18 cellular contexts compared by ENCODE assay signal in genomic region chr16:88721815-88722755, GRCh38. TPM values are rescaled to one million over a fixed set of nuclear protein-coding genes. Genes with fewer than 3 reads are reported as not detected.
DNase-seq lines count a peak whose midpoint lies in the region; ATAC-seq and TF ChIP-seq lines count a peak whose summit lies in the region.
"Had no signal": no experiment of that assay in that cellular context is flagged by ENCODE, and none has a peak within 500 bp of the region (broad histone marks: within the 10 kb centered on the region; RNA-seq: fewer than 3 reads in every experiment).

No MANE protein-coding gene starts in this region.

- peaks cover 2% of the 10 kb centered on the region for H3K4me1 ChIP-seq in mesenchymal stem cell (ENCODE audit: control insufficient read depth, insufficient read depth, low read depth, low read length)
- no peaks in the 10 kb centered on the region for H3K4me1 ChIP-seq in trophoblast cell (ENCODE audit: control insufficient read depth in 1 of 2, insufficient read depth in 2 of 2, low read length in 2 of 2)
- no peaks in the 10 kb centered on the region for H3K4me1 ChIP-seq in PC-9 (replicated peaks; ENCODE audit: insufficient read depth)
- H3K4me1 ChIP-seq: Caco-2 had no signal

- H4K20me1 ChIP-seq in PC-9 (ENCODE audit: insufficient read depth), result peaks cover 7% of the 10 kb centered on the region

- CTCF ChIA-PET in PC-9 (lab: Charles Lee), result no interaction called here

- POLR2A ChIA-PET in PC-9 (lab: Charles Lee; ENCODE audit: unreplicated experiment), result interaction anchor here (0.6 kb wide), 2 partner anchors 16 to 88 kb away, joined by 3 to 5 read pairs; no protein-coding TSS in a partner anchor

- H2AFZ ChIP-seq in mesenchymal stem cell (ENCODE audit: low read depth, low read length) (no peak overlapping the region), trophoblast cell (ENCODE audit: insufficient read depth, low read length, poor library complexity) (no peak overlapping the region), PC-9 (no peak overlapping the region)
- H2AFZ ChIP-seq: GM23248 had no signal

- no peaks in the 10 kb centered on the region for H3K9me3 Mint-ChIP-seq in activated T-cell treated with anti-CD3 and anti-CD28 coated beads, Interleukin-2, amount 50 U/mL, for 24 hours
- H3K9me3 Mint-ChIP-seq in activated T-cell treated with anti-CD3 and anti-CD28 coated beads, Interleukin-2, amount 50 U/mL, for 4 hours, result no peaks in the 10 kb centered on the region
- H3K9me3 Mint-ChIP-seq: CD8-positive, alpha-beta T cell had no signal

- H3K36me3 ChIP-seq in mesenchymal stem cell (ENCODE audit: control insufficient read depth in 1 of 2, insufficient read depth in 2 of 2, low read depth in 1 of 2, low read length in 2 of 2) (peaks cover 93 to 97% of the 10 kb centered on the region in 2 experiments), trophoblast cell (ENCODE audit: control insufficient read depth in 1 of 2, insufficient read depth in 2 of 2, low read length in 2 of 2) (peaks cover 92 to 94% of the 10 kb centered on the region in 2 experiments), PC-9 (ENCODE audit: low read depth) (0 out of 2 replicates have a peak, but pooled peaks cover 3% of the 10 kb centered on the region)

- H3K9me3 ChIP-seq in mesenchymal stem cell (ENCODE audit: control insufficient read depth, low read length) (no peaks in the 10 kb centered on the region), trophoblast cell (ENCODE audit: insufficient read depth, low read depth, low read length) (peaks cover 7% of the 10 kb centered on the region), PC-9 (ENCODE audit: insufficient read depth, low read depth) (no peaks in the 10 kb centered on the region)
- H3K9me3 ChIP-seq: BLaER1, Caco-2 had no signal

- H3K9ac ChIP-seq in mesenchymal stem cell (ENCODE audit: low read length), result no peak overlapping the region
- H3K9ac ChIP-seq in trophoblast cell (ENCODE audit: low read length), result no peak overlapping the region
- H3K9ac ChIP-seq: BLaER1, GM23248 had no signal

- no peak for ATAC-seq in activated T-cell treated with anti-CD3 and anti-CD28 coated beads, Interleukin-2, amount 50 U/mL, for 4 hours
- ATAC-seq: CD8-positive, alpha-beta T cell had no signal

- H4K12ac ChIP-seq in trophoblast cell (ENCODE audit: low read depth, low read length), result no peak overlapping the region

- H3K27ac Mint-ChIP-seq in activated T-cell treated with anti-CD3 and anti-CD28 coated beads, Interleukin-2, amount 50 U/mL, for 24 hours, result peak overlapping the region; percentile 71
- H3K27ac Mint-ChIP-seq: B cell; CD4-positive, CD25-positive, alpha-beta regulatory T cell; CD8-positive, alpha-beta T cell had no signal

- H3K79me2 ChIP-seq in trophoblast cell (ENCODE audit: control insufficient read depth, insufficient read depth, low read length, poor library complexity) (no peaks in the 10 kb centered on the region), PC-9 (ENCODE audit: low read depth) (no peaks in the 10 kb centered on the region)

- intact Hi-C loops in PC-9 (cut with micrococcal nuclease; ENCODE audit: unreplicated experiment), result no loop called here

- H3K27me3 Mint-ChIP-seq in activated T-cell treated with anti-CD3 and anti-CD28 coated beads, Interleukin-2, amount 50 U/mL, for 24 hours, result no peaks in the 10 kb centered on the region
- no peaks in the 10 kb centered on the region for H3K27me3 Mint-ChIP-seq in activated T-cell treated with anti-CD3 and anti-CD28 coated beads, Interleukin-2, amount 50 U/mL, for 4 hours (ENCODE audit: low read depth)
- H3K27me3 Mint-ChIP-seq: B cell; CD4-positive, CD25-positive, alpha-beta regulatory T cell had no signal

- BruUV-seq in PC-9 (replicated peaks; lab: Mats Ljungman, UMichigan), result no TSS peak

- H3K27ac ChIP-seq in mesenchymal stem cell (ENCODE audit: low read length, poor library complexity, severe bottlenecking), result no peak overlapping the region
- no peak overlapping the region for H3K27ac ChIP-seq in trophoblast cell (ENCODE audit: low read depth, low read length)
- H3K27ac ChIP-seq in PC-9, result no peak overlapping the region
- H3K27ac ChIP-seq: 22Rv1, BLaER1, C4-2B, GM23248 had no signal

- peak overlapping the region; percentile 16 for H4K91ac ChIP-seq in mesenchymal stem cell (ENCODE audit: low read length)
- no peak overlapping the region for H4K91ac ChIP-seq in trophoblast cell (ENCODE audit: low read depth, low read length)

- H2BK12ac ChIP-seq in mesenchymal stem cell (ENCODE audit: low read length in 2 of 2) (no peak overlapping the region), trophoblast cell (ENCODE audit: low read length) (no peak overlapping the region)

- no peak for DNase-seq in activated T-cell treated with anti-CD3 and anti-CD28 coated beads, Interleukin-2, amount 50 U/mL, for 24 hours
- no peak for DNase-seq in activated T-cell treated with anti-CD3 and anti-CD28 coated beads, Interleukin-2, amount 50 U/mL, for 4 hours
- DNase-seq in mesenchymal stem cell (no peak), trophoblast cell (no peak), PC-9 (no peak), T-helper 1 cell (no peak), RPMI8226 (no peak)
- DNase-seq: Caco-2; CD4-positive, CD25-positive, alpha-beta regulatory T cell; CD8-positive, alpha-beta T cell; DMS153; DND-41; GM23248; HCEC 1CT had no signal

- H3K79me1 ChIP-seq in mesenchymal stem cell (replicated peaks; ENCODE audit: low read length, poor library complexity, severe bottlenecking), result peaks cover 3% of the 10 kb centered on the region
- H3K79me1 ChIP-seq in trophoblast cell (ENCODE audit: low read length), result no peaks in the 10 kb centered on the region

- H2BK5ac ChIP-seq in mesenchymal stem cell (ENCODE audit: low read depth, low read length, poor library complexity, severe bottlenecking) (no peak overlapping the region), trophoblast cell (ENCODE audit: low read depth, low read length, poor library complexity) (no peak overlapping the region)

- no peak for TF ChIP-seq CTCF in PC-9 (conservative IDR thresholded peaks at IDR 0.05)

- peaks cover 12% of the 10 kb centered on the region; the same call in 1 of the 2 replicates for H3F3A ChIP-seq in PC-9 (ENCODE audit: insufficient read depth, low read depth)

- H3K4me3 ChIP-seq in mesenchymal stem cell (ENCODE audit: insufficient read depth in 1 of 2, low read depth in 1 of 2, low read length in 2 of 2) (peak overlapping the region in 1 of 2 experiments; percentile 11), trophoblast cell (ENCODE audit: low read depth, low read length) (peak overlapping the region; percentile 30), PC-9 (no peak overlapping the region)
- H3K4me3 ChIP-seq: BLaER1, GM23248 had no signal

- H3K4me2 ChIP-seq in mesenchymal stem cell (ENCODE audit: low read length, poor library complexity, severe bottlenecking), result no peak overlapping the region
- H3K4me2 ChIP-seq in trophoblast cell (ENCODE audit: low read length), result no peak overlapping the region
- no peak overlapping the region for H3K4me2 ChIP-seq in PC-9
- H3K4me2 ChIP-seq: BLaER1 had no signal

- peaks cover 87% of the 10 kb centered on the region for H3K36me3 Mint-ChIP-seq in activated T-cell treated with anti-CD3 and anti-CD28 coated beads, Interleukin-2, amount 50 U/mL, for 24 hours (ENCODE audit: low read depth)
- peaks cover 18% of the 10 kb centered on the region for H3K36me3 Mint-ChIP-seq in activated T-cell treated with anti-CD3 and anti-CD28 coated beads, Interleukin-2, amount 50 U/mL, for 4 hours (ENCODE audit: insufficient read depth)

- H3K18ac ChIP-seq in mesenchymal stem cell (ENCODE audit: low read depth in 1 of 2, low read length in 2 of 2) (no peak overlapping the region), trophoblast cell (ENCODE audit: low read length) (no peak overlapping the region)

- H3K14ac ChIP-seq in mesenchymal stem cell (ENCODE audit: low read length in 2 of 2), result no peak overlapping the region
- H3K14ac ChIP-seq in trophoblast cell (ENCODE audit: low read length), result no peak overlapping the region

- H2AK5ac ChIP-seq in mesenchymal stem cell (ENCODE audit: low read length, severe bottlenecking) (no peak overlapping the region), trophoblast cell (ENCODE audit: low read length) (no peak overlapping the region)

- no peak overlapping the region for H2BK15ac ChIP-seq in mesenchymal stem cell (ENCODE audit: low read depth, poor library complexity, severe bottlenecking)

- H3K4ac ChIP-seq in mesenchymal stem cell (ENCODE audit: low read depth in 1 of 2, low read length in 2 of 2) (no peak overlapping the region), trophoblast cell (ENCODE audit: low read depth, low read length) (no peak overlapping the region)

- H3K27me3 ChIP-seq in mesenchymal stem cell (ENCODE audit: control insufficient read depth in 1 of 2, insufficient read depth in 1 of 2, low read length in 2 of 2), result no peaks in the 10 kb centered on the region
- no peaks in the 10 kb centered on the region for H3K27me3 ChIP-seq in trophoblast cell (ENCODE audit: insufficient read depth, low read length)
- H3K27me3 ChIP-seq in PC-9 (ENCODE audit: insufficient read depth, low read depth), result no peaks in the 10 kb centered on the region
- H3K27me3 ChIP-seq: BLaER1 had no signal

- 97% methylated on average over 58 of the region's 61 CpGs for WGBS in mesenchymal stem cell
- WGBS in trophoblast cell (ENCODE audit: extremely low coverage, insufficient coverage, insufficient read length), result no CpG with 5 or more reads among the region's 61 CpGs

- H3K9me2 ChIP-seq in PC-9 (ENCODE audit: insufficient read depth), result no peaks in the 10 kb centered on the region

- H4K8ac ChIP-seq in mesenchymal stem cell (ENCODE audit: low read length), result no peak overlapping the region
- no peak overlapping the region for H4K8ac ChIP-seq in trophoblast cell (ENCODE audit: low read depth, low read length)

- no peak overlapping the region for H3K23ac ChIP-seq in mesenchymal stem cell (ENCODE audit: low read length in 2 of 2)
- H3K23ac ChIP-seq in trophoblast cell (ENCODE audit: low read length), result no peak overlapping the region

- H3K4me1 Mint-ChIP-seq in activated T-cell treated with anti-CD3 and anti-CD28 coated beads, Interleukin-2, amount 50 U/mL, for 24 hours (ENCODE audit: low read depth), result no peaks in the 10 kb centered on the region
- no peaks in the 10 kb centered on the region for H3K4me1 Mint-ChIP-seq in activated T-cell treated with anti-CD3 and anti-CD28 coated beads, Interleukin-2, amount 50 U/mL, for 4 hours (ENCODE audit: low read depth)
- H3K4me1 Mint-ChIP-seq: B cell; CD4-positive, CD25-positive, alpha-beta regulatory T cell had no signal

- H3K4me3 Mint-ChIP-seq in activated T-cell treated with anti-CD3 and anti-CD28 coated beads, Interleukin-2, amount 50 U/mL, for 24 hours, result no peak overlapping the region
- no peak overlapping the region for H3K4me3 Mint-ChIP-seq in activated T-cell treated with anti-CD3 and anti-CD28 coated beads, Interleukin-2, amount 50 U/mL, for 4 hours
- H3K4me3 Mint-ChIP-seq: B cell; CD4-positive, CD25-positive, alpha-beta regulatory T cell; CD8-positive, alpha-beta T cell had no signal

- H2BK120ac ChIP-seq in mesenchymal stem cell (ENCODE audit: low read depth, low read length) (no peak overlapping the region), trophoblast cell (ENCODE audit: insufficient read depth, low read length, poor library complexity) (no peak overlapping the region)

RNA-seq across cellular contexts. Expression of gene CTU2, which starts 15.8 kb away (rescaled TPM):
- total RNA-seq in activated T-cell treated with anti-CD3 and anti-CD28 coated beads, Interleukin-2, amount 50 U/mL, for 4 hours, result 100 to 1,000 TPM in 2 of 3 donors, 10 to 100 TPM in 1; 96.8 to 129 (median 116) TPM
- polyA plus RNA-seq in mesenchymal stem cell (2013, experiment 1 of 2), result 34.1 TPM
- polyA plus RNA-seq in mesenchymal stem cell (2013, experiment 2 of 2), result 31.6 TPM
- polyA plus RNA-seq in trophoblast cell (2013), result 25.4 and 28.4 TPM in 2 replicates
- 20.0 and 38.0 TPM in 2 replicates for total RNA-seq in PC-9 (2021)

RNA-seq across cellular contexts. Expression of gene RNF166, which starts 15.9 kb away (rescaled TPM):
- 10 to 100 TPM; 28.0 to 45.7 (median 30.6) TPM for total RNA-seq in activated T-cell treated with anti-CD3 and anti-CD28 coated beads, Interleukin-2, amount 50 U/mL, for 4 hours
- 12.6 TPM for polyA plus RNA-seq in mesenchymal stem cell (2013, experiment 1 of 2)
- 10.8 TPM for polyA plus RNA-seq in mesenchymal stem cell (2013, experiment 2 of 2)
- polyA plus RNA-seq in trophoblast cell (2013), result 8.7 and 8.8 TPM in 2 replicates
- total RNA-seq in PC-9 (2021), result 25.6 and 29.4 TPM in 2 replicates

RNA-seq across cellular contexts. Expression of gene SNAI3, which starts 35.8 kb away (rescaled TPM):
- total RNA-seq in activated T-cell treated with anti-CD3 and anti-CD28 coated beads, Interleukin-2, amount 50 U/mL, for 4 hours, result 1 to 10 TPM in 2 of 3 donors, under 1 TPM in 1; 0.90 to 1.3 (median 1.2) TPM
- 0.06 TPM for polyA plus RNA-seq in mesenchymal stem cell (2013, experiment 1 of 2)
- 0.10 TPM for polyA plus RNA-seq in mesenchymal stem cell (2013, experiment 2 of 2)
- 0.27 and 0.31 TPM in 2 replicates for polyA plus RNA-seq in trophoblast cell (2013)
- total RNA-seq in PC-9 (2021), result 1.3 and 2.0 TPM in 2 replicates
- total RNA-seq: GM23248 had no signal

RNA-seq across cellular contexts. Expression of gene MVD, which starts 59.2 kb away (rescaled TPM):
- 10 to 100 TPM; 39.0 to 49.2 (median 44.4) TPM for total RNA-seq in activated T-cell treated with anti-CD3 and anti-CD28 coated beads, Interleukin-2, amount 50 U/mL, for 4 hours
- polyA plus RNA-seq in mesenchymal stem cell (2013, experiment 1 of 2), result 120 TPM
- 109 TPM for polyA plus RNA-seq in mesenchymal stem cell (2013, experiment 2 of 2)
- polyA plus RNA-seq in trophoblast cell (2013), result 102 and 109 TPM in 2 replicates
- total RNA-seq in PC-9 (2021), result 146 and 168 TPM in 2 replicates
